28 cellular contexts compared by ENCODE assay signal in the genomic region with DNA sequence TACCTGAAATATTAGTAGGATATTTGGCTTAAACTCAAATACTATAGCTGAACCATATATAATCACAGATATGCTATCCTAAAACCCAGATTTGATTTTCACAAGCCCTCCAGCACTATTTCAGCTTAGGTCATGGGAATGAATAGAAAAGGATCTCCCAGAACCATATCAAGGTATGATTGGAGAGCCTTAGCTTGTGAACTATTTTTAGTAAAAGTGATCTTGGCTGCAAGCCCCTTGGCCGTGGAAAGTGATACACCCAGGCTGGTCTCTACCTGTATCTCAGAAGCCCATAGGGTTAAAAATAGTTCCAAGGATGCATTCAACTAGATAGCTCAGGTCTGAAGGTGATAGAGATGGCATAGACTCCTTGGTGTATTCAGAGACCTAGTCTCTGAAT.
"Had no signal": no experiment of that assay in that cellular context is flagged by ENCODE, and none has a peak within 500 bp of the region (broad histone marks: within the 10 kb centered on the region; RNA-seq: fewer than 3 reads in every experiment).

No MANE protein-coding gene starts in this region.

- H3K4me1 Mint-ChIP-seq: natural killer cell; stimulated activated naive CD8-positive, alpha-beta T cell treated with anti-CD3 and anti-CD28 coated beads, Interleukin-15, amount 100 ng/mL, for 72 hours had no signal

- H3K36me3 ChIP-seq: esophagus squamous epithelium, heart right ventricle, left ventricle myocardium inferior, lower lobe of right lung, ovary, suprapubic skin, transverse colon, vagina had no signal

- ATAC-seq: effector memory CD8-positive, alpha-beta T cell; left colon; lower lobe of right lung; natural killer cell; psoas muscle; right cardiac atrium; stimulated activated naive CD8-positive, alpha-beta T cell treated with anti-CD3 and anti-CD28 coated beads, Interleukin-15, amount 100 ng/mL, for 72 hours had no signal

- H3K4me3 Mint-ChIP-seq: effector memory CD8-positive, alpha-beta T cell; memory B cell; natural killer cell; stimulated activated naive CD8-positive, alpha-beta T cell treated with anti-CD3 and anti-CD28 coated beads, Interleukin-15, amount 100 ng/mL, for 72 hours had no signal

- H3K9me3 Mint-ChIP-seq: effector memory CD8-positive, alpha-beta T cell; memory B cell; natural killer cell; stimulated activated naive CD8-positive, alpha-beta T cell treated with anti-CD3 and anti-CD28 coated beads, Interleukin-15, amount 100 ng/mL, for 72 hours had no signal

- H3K9me3 ChIP-seq: esophagus squamous epithelium, heart right ventricle, left ventricle myocardium inferior, lower lobe of right lung, ovary, psoas muscle, spleen, suprapubic skin, transverse colon, vagina had no signal

- H3K27ac Mint-ChIP-seq: effector memory CD8-positive, alpha-beta T cell; memory B cell; natural killer cell; stimulated activated naive CD8-positive, alpha-beta T cell treated with anti-CD3 and anti-CD28 coated beads, Interleukin-15, amount 100 ng/mL, for 72 hours had no signal

- H3K27me3 ChIP-seq: esophagus squamous epithelium, heart right ventricle, ovary, spleen, suprapubic skin, transverse colon, vagina had no signal

- FAIRE-seq: endometrium, islet of Langerhans had no signal

- H3K4me3 ChIP-seq: esophagus squamous epithelium, heart right ventricle, left ventricle myocardium inferior, lower lobe of right lung, ovary, psoas muscle, skin epidermis, spleen, suprapubic skin, transverse colon, vagina had no signal

- DNase-seq: cortex of kidney; effector memory CD8-positive, alpha-beta T cell; erythroblast; esophagus squamous epithelium; foreskin melanocyte; glutamatergic neuron; hippocampal formation; kidney glomerular epithelial cell; left colon; left ventricle myocardium inferior; lower lobe of right lung; natural killer cell; occipital lobe; ovary; posterior cingulate gyrus; psoas muscle; right cardiac atrium; spleen; stimulated activated naive CD4-positive, alpha-beta T cell; stimulated activated naive CD8-positive, alpha-beta T cell treated with anti-CD3 and anti-CD28 coated beads, Interleukin-15, amount 100 ng/mL, for 72 hours; transverse colon had no signal

- H3K27me3 Mint-ChIP-seq: effector memory CD8-positive, alpha-beta T cell; memory B cell; stimulated activated naive CD8-positive, alpha-beta T cell treated with anti-CD3 and anti-CD28 coated beads, Interleukin-15, amount 100 ng/mL, for 72 hours had no signal

- H3K4me1 ChIP-seq: esophagus squamous epithelium, heart right ventricle, lower lobe of right lung, psoas muscle, spleen, suprapubic skin, vagina had no signal

- H3K36me3 Mint-ChIP-seq: natural killer cell had no signal

- H3K27ac ChIP-seq: esophagus squamous epithelium, heart right ventricle, left ventricle myocardium inferior, lower lobe of right lung, ovary, psoas muscle, skin epidermis, spleen, suprapubic skin, transverse colon, vagina had no signal
